Comparison of ENCODE assay signal across 23 cellular contexts in the genomic region with DNA sequence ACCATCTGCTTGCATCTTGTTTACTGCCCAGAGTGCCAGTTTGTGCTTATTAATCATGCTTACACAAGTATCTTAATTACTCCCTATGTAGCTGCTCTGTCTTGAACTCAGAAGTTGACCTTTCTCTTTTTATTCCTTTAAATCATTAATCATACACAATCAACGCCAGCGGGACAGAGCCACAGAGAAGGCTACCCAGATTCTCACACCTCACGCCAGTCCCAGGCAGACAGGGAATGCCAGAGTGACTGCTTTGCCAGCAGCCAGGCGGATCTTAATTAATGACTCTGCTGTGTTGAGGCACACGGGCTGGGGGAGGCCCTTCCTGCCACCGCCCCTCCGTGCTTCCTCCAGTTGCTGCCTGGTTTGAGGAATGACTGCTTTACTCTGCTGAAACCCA.
DNase-seq lines count a peak whose midpoint lies in the region; ATAC-seq and TF ChIP-seq lines count a peak whose summit lies in the region.
"Had no signal": no experiment of that assay in that cellular context is flagged by ENCODE, and none has a peak within 500 bp of the region (broad histone marks: within the 10 kb centered on the region; RNA-seq: fewer than 3 reads in every experiment).

No MANE protein-coding gene starts in this region.

- H3K9ac ChIP-seq in SK-N-SH, result no peak overlapping the region
- H3K9ac ChIP-seq in neuronal stem cell (ENCODE audit: low read depth, low read length, poor library complexity), result no peak overlapping the region
- H3K9ac ChIP-seq: BLaER1 had no signal

- no peak overlapping the region for H3K4ac ChIP-seq in neuronal stem cell (ENCODE audit: low read length)

- H2AFZ ChIP-seq in SK-N-SH (ENCODE audit: low read depth), result no peak overlapping the region
- no peak overlapping the region for H2AFZ ChIP-seq in neuronal stem cell (ENCODE audit: low read length)

- no peak overlapping the region for H3K14ac ChIP-seq in neuronal stem cell (ENCODE audit: low read length)

- no peaks in the 10 kb centered on the region for H3F3A ChIP-seq in SK-N-SH (replicated peaks; ENCODE audit: insufficient read depth)

- no peak overlapping the region for H4K91ac ChIP-seq in neuronal stem cell (ENCODE audit: low read depth, low read length, poor library complexity)

- no peak overlapping the region for H2BK12ac ChIP-seq in neuronal stem cell (ENCODE audit: low read length)

- H3K23ac ChIP-seq in neuronal stem cell (ENCODE audit: low read depth, low read length, poor library complexity), result no peak overlapping the region

- peak; percentile 13 for DNase-seq in SK-N-SH
- no peak for DNase-seq in neuronal stem cell (ENCODE audit: low spot score)
- peak; percentile 67 to 77 for DNase-seq in aorta
- DNase-seq in LoVo (ENCODE audit: low spot score), result no peak
- DNase-seq in NOMO-1 (lab: John Stamatoyannopoulos, UW; ENCODE audit: unreplicated experiment in 2 of 2), result no peak
- DNase-seq: activated CD4-positive, alpha-beta T cell treated with anti-CD3 and anti-CD28 coated beads for 36 hours; GF-D8; glutamatergic neuron; H7; NCI-H146; NCI-H226; NK-92 treated with Interleukin-12 subunit alpha and Interleukin-12 subunit beta, amount 100 ng/mL, for 24 hours; stimulated activated CD4-positive, alpha-beta T cell treated with anti-CD3 and anti-CD28 coated beads, Interleukin-4, amount 100 ng/mL, for 1 hour; stimulated activated naive CD8-positive, alpha-beta T cell treated with anti-CD3 and anti-CD28 coated beads, Interleukin-15, amount 100 ng/mL, for 72 hours; T1000 had no signal

- POLR2A ChIA-PET in SK-N-SH (lab: Yijun Ruan, JAX), result no interaction called here

- H3K4me1 ChIP-seq in SK-N-SH (ENCODE audit: control insufficient read depth in 1 of 2, insufficient read depth in 2 of 2, low read depth in 1 of 2, low read length in 1 of 2) (peaks cover 0 to under 1% of the 10 kb centered on the region in 2 experiments; a peak in 1 of 4 replicates), esophagus (ENCODE audit: control insufficient read depth in 2 of 2, insufficient read depth in 2 of 2, low read length in 1 of 2) (peaks cover 2 to 3% of the 10 kb centered on the region in 2 donors), neuronal stem cell (ENCODE audit: control insufficient read depth in 2 of 2, insufficient read depth in 1 of 2, low read depth in 1 of 2, low read length in 2 of 2) (no peaks in the 10 kb centered on the region), aorta (ENCODE audit: control insufficient read depth in 1 of 2, insufficient read depth in 2 of 2, low read length in 2 of 2) (peaks cover 11 to 12% of the 10 kb centered on the region in 2 donors)
- H3K4me1 ChIP-seq: BLaER1 had no signal

- ATAC-seq in SK-N-SH treated with all-trans-retinoic acid at 6 μM for 48 hours (no peak), aorta (ENCODE audit: low FRiP score) (peak; percentile 31), GM21390 (IDR thresholded peaks at IDR 0.05; ENCODE audit: unreplicated experiment) (no peak)
- ATAC-seq: activated CD4-positive, alpha-beta T cell treated with anti-CD3 and anti-CD28 coated beads for 36 hours; esophagus mucosa; stimulated activated naive CD8-positive, alpha-beta T cell treated with anti-CD3 and anti-CD28 coated beads, Interleukin-15, amount 100 ng/mL, for 72 hours had no signal

- H3K79me2 ChIP-seq in SK-N-SH (ENCODE audit: insufficient read depth), result no peaks in the 10 kb centered on the region

- H3K4me2 ChIP-seq in SK-N-SH (no peak overlapping the region), neuronal stem cell (ENCODE audit: insufficient read depth, low read length, poor library complexity, severe bottlenecking) (no peak overlapping the region)
- H3K4me2 ChIP-seq: BLaER1 had no signal

- H3K4me3 ChIP-seq in SK-N-SH (ENCODE audit: low read depth in 2 of 2, low read length in 1 of 2) (no peak overlapping the region), esophagus (ENCODE audit: low read depth in 1 of 2, low read length in 2 of 2) (no peak overlapping the region), neuronal stem cell (ENCODE audit: low read length in 2 of 2) (no peak overlapping the region), aorta (ENCODE audit: low read length in 2 of 2) (no peak overlapping the region)
- H3K4me3 ChIP-seq: BLaER1, ovary, SK-N-MC, skin epidermis had no signal

- no peaks in the 10 kb centered on the region for H3K36me3 ChIP-seq in SK-N-SH (replicated peaks in 1 of 2; ENCODE audit: control insufficient read depth in 1 of 2, insufficient read depth in 2 of 2, low read length in 1 of 2)
- no peaks in the 10 kb centered on the region for H3K36me3 ChIP-seq in esophagus (ENCODE audit: control insufficient read depth in 2 of 2, insufficient read depth in 2 of 2, low read length in 1 of 2)
- H3K36me3 ChIP-seq in neuronal stem cell (replicated peaks in 1 of 2; ENCODE audit: control insufficient read depth in 2 of 2, insufficient read depth in 2 of 2, low read length in 2 of 2), result no peaks in the 10 kb centered on the region
- H3K36me3 ChIP-seq in aorta (ENCODE audit: control insufficient read depth in 1 of 2, insufficient read depth in 2 of 2, low read length in 1 of 2), result no peaks in the 10 kb centered on the region
- H3K36me3 ChIP-seq: BLaER1, ovary had no signal

- peak overlapping the region; percentile 21 for H4K8ac ChIP-seq in neuronal stem cell (ENCODE audit: low read depth, low read length)

- no peaks in the 10 kb centered on the region for H3K9me3 ChIP-seq in SK-N-SH
- H3K9me3 ChIP-seq in esophagus (ENCODE audit: control insufficient read depth in 2 of 2, insufficient read depth in 1 of 2, low read depth in 1 of 2, low read length in 1 of 2), result no peaks in the 10 kb centered on the region
- no peaks in the 10 kb centered on the region for H3K9me3 ChIP-seq in neuronal stem cell (replicated peaks in 1 of 2; ENCODE audit: control insufficient read depth in 2 of 2, insufficient read depth in 1 of 2, low read depth in 1 of 2, low read length in 2 of 2)
- no peaks in the 10 kb centered on the region for H3K9me3 ChIP-seq in aorta (ENCODE audit: control insufficient read depth, low read length)
- H3K9me3 ChIP-seq: BLaER1, ovary had no signal

- no peak overlapping the region for H2AK5ac ChIP-seq in neuronal stem cell (ENCODE audit: low read depth, low read length)

- no peaks in the 10 kb centered on the region for H3K9me2 ChIP-seq in SK-N-SH

- H3K27me3 ChIP-seq in SK-N-SH (ENCODE audit: insufficient read depth), result no peaks in the 10 kb centered on the region
- H3K27me3 ChIP-seq in esophagus (ENCODE audit: control insufficient read depth in 1 of 2, insufficient read depth in 2 of 2, low read length in 2 of 2), result no peaks in the 10 kb centered on the region
- H3K27me3 ChIP-seq in neuronal stem cell (ENCODE audit: control insufficient read depth in 3 of 3, insufficient read depth in 3 of 3, low read depth in 1 of 3, low read length in 3 of 3), result peaks cover 0 to 11% (median 0%) of the 10 kb centered on the region in 3 experiments
- H3K27me3 ChIP-seq in aorta (ENCODE audit: control insufficient read depth in 1 of 2, insufficient read depth in 2 of 2, low read length in 1 of 2), result no peaks in the 10 kb centered on the region
- H3K27me3 ChIP-seq: BLaER1, ovary had no signal

- H3K79me1 ChIP-seq in neuronal stem cell (ENCODE audit: low read depth, low read length), result no peaks in the 10 kb centered on the region

- no peak overlapping the region for H2BK120ac ChIP-seq in neuronal stem cell (ENCODE audit: low read depth, low read length)

- intact Hi-C loops in aorta (cut with DNase I), result no loop called here

- TF ChIP-seq RAD21 in SK-N-SH (IDR thresholded peaks at IDR 0.05; ENCODE audit: low read length), result no peak

- no peak for TF ChIP-seq CTCF in SK-N-SH (IDR thresholded peaks at IDR 0.05)

- WGBS in SK-N-SH (ENCODE audit: low lambda C conversion rate), result 93% methylated on average over 5 of the region's 7 CpGs
- 39 to 45% methylated on average over 7 of the region's 7 CpGs for WGBS in esophagus, 2 donors
- WGBS in neuronal stem cell (ENCODE audit: extremely low coverage in 2 of 2, insufficient read length in 2 of 2, insufficient replicate concordance in 1 of 2), 2 donors, result no CpG with 5 or more reads among the region's 7 CpGs
- 6 to 11% methylated on average over 7 of the region's 7 CpGs for WGBS in aorta, 2 donors

- no peak for TF ChIP-seq EP300 in SK-N-SH (IDR thresholded peaks at IDR 0.05; ENCODE audit: borderline replicate concordance in 1 of 2, low read depth in 1 of 2, low read length in 1 of 2)

- H4K20me1 ChIP-seq in SK-N-SH (ENCODE audit: insufficient read depth), result no peaks in the 10 kb centered on the region
- H4K20me1 ChIP-seq: BLaER1 had no signal

- CTCF ChIA-PET in SK-N-SH (lab: Yijun Ruan, JAX), result no interaction called here

- no peak overlapping the region for H2BK15ac ChIP-seq in neuronal stem cell (ENCODE audit: low read length)

- H3K27ac ChIP-seq in SK-N-SH (ENCODE audit: low read depth in 2 of 2, low read length in 1 of 2) (no peak overlapping the region), esophagus (ENCODE audit: low read depth in 2 of 2, low read length in 1 of 2) (peak overlapping the region; percentile 15 to 50), neuronal stem cell (replicated peaks; ENCODE audit: low read length) (no peak overlapping the region), aorta (ENCODE audit: low read depth in 1 of 2, low read length in 2 of 2) (peak overlapping the region in 1 of 2 donors; percentile 83)
- H3K27ac ChIP-seq: BLaER1, SK-N-MC, skin epidermis had no signal

- no peak overlapping the region for H2BK5ac ChIP-seq in neuronal stem cell (ENCODE audit: low read length)

- no peak overlapping the region for H3K18ac ChIP-seq in neuronal stem cell (ENCODE audit: low read length)

TF ChIP-seq in SK-N-SH, 30 proteins besides CTCF, POLR2A, EP300 and RAD21 (continues in another document):
- TF ChIP-seq POLR2AphosphoS5 (IDR thresholded peaks at IDR 0.05; ENCODE audit: low read depth, low read length), result no peak
- no peak for TF ChIP-seq TEAD4 (IDR thresholded peaks at IDR 0.05; ENCODE audit: borderline replicate concordance, insufficient read depth)
- TF ChIP-seq TCF12 (IDR thresholded peaks at IDR 0.05), result no peak
- no peak for TF ChIP-seq SMC3 (IDR thresholded peaks at IDR 0.05; ENCODE audit: low read depth, low read length)

TF ChIP-seq in SK-N-SH treated with all-trans-retinoic acid at 6 μM for 48 hours, 23 proteins besides CTCF, POLR2A, EP300 and RAD21 (continues in another document):
- TF ChIP-seq ZFP3 (CRISPR knock-in tag; IDR thresholded peaks at IDR 0.05), result no peak
- no peak for TF ChIP-seq OSR1 (CRISPR knock-in tag; IDR thresholded peaks at IDR 0.05)
- no peak for TF ChIP-seq ZFP30 (CRISPR knock-in tag; IDR thresholded peaks at IDR 0.05)
- no peak for TF ChIP-seq ARNTL (CRISPR knock-in tag; IDR thresholded peaks at IDR 0.05; ENCODE audit: borderline replicate concordance, low read depth)
- no peak for TF ChIP-seq SNAI2 (CRISPR knock-in tag; IDR thresholded peaks at IDR 0.05)
- TF ChIP-seq TCF4 (CRISPR knock-in tag; IDR thresholded peaks at IDR 0.05; ENCODE audit: borderline replicate concordance), result no peak
- TF ChIP-seq RARB (CRISPR knock-in tag; IDR thresholded peaks at IDR 0.05), result no peak
- TF ChIP-seq BACH2 (CRISPR knock-in tag; IDR thresholded peaks at IDR 0.05; ENCODE audit: borderline replicate concordance), result no peak
- TF ChIP-seq CSDC2 (CRISPR knock-in tag; IDR thresholded peaks at IDR 0.05), result no peak
- TF ChIP-seq ZNF565 (CRISPR knock-in tag; conservative IDR thresholded peaks at IDR 0.05; ENCODE audit: low read depth), result no peak
- no peak for TF ChIP-seq ISL1 (CRISPR knock-in tag; IDR thresholded peaks at IDR 0.05)
- no peak for TF ChIP-seq ZNF8 (CRISPR knock-in tag; IDR thresholded peaks at IDR 0.05)

Comparison
In these comparisons a context has a peak if more than half of its experiments do, and no peak if none do; other contexts are left out.
1. DNase-seq: peak in SK-N-SH (single experiment) and aorta (2 of 2); none in neuronal stem cell (single experiment), LoVo (single experiment) and NOMO-1 (0 of 2).
2. H3K27ac ChIP-seq: peak in esophagus (2 of 2); none in SK-N-SH (0 of 2) and neuronal stem cell (single experiment).